In genomic region chrX:113124693-113125092, GRCh38 we compare ENCODE assay signal across 30 cellular contexts.
"Had no signal": no experiment of that assay in that cellular context is flagged by ENCODE, and none has a peak within 500 bp of the region (broad histone marks: within the 10 kb centered on the region; RNA-seq: fewer than 3 reads in every experiment).

No MANE protein-coding gene starts in this region.

- H3K9me3 Mint-ChIP-seq: activated CD4-positive, alpha-beta T cell treated with anti-CD3 and anti-CD28 coated beads, Interleukin-2, amount 10 ng/mL, durations not matched to agents 24 days and 14 days; activated CD8-positive, alpha-beta T cell treated with anti-CD3 and anti-CD28 coated beads for 36 hours; activated naive CD4-positive, alpha-beta T cell treated with anti-CD3 and anti-CD28 coated beads, Interleukin-2, amount 50 U/mL, for 24 hours; activated naive CD8-positive, alpha-beta T cell treated with anti-CD3 and anti-CD28 coated beads, Interleukin-2, amount 10 ng/mL, durations not matched to agents 7 days and 5 days; activated T-cell treated with anti-CD3 and anti-CD28 coated beads, Interleukin-2, amount 50 U/mL, for 72 hours; activated T-helper 17 cell treated with anti-CD3 and anti-CD28 coated beads, Interleukin-2, amount 50 U/mL, for 72 hours had no signal

- H3K27me3 ChIP-seq: ascending aorta, breast epithelium had no signal

- H3K27me3 Mint-ChIP-seq: activated CD4-positive, alpha-beta T cell treated with anti-CD3 and anti-CD28 coated beads, Interleukin-2, amount 10 ng/mL, durations not matched to agents 24 days and 14 days; activated CD8-positive, alpha-beta T cell treated with anti-CD3 and anti-CD28 coated beads for 36 hours; activated naive CD4-positive, alpha-beta T cell treated with anti-CD3 and anti-CD28 coated beads, Interleukin-2, amount 50 U/mL, for 24 hours; activated naive CD8-positive, alpha-beta T cell treated with anti-CD3 and anti-CD28 coated beads, Interleukin-2, amount 10 ng/mL, durations not matched to agents 7 days and 5 days; activated T-helper 17 cell treated with anti-CD3 and anti-CD28 coated beads, Interleukin-2, amount 50 U/mL, for 72 hours had no signal

- H3K27ac Mint-ChIP-seq: activated CD4-positive, alpha-beta T cell treated with anti-CD3 and anti-CD28 coated beads, Interleukin-2, amount 10 ng/mL, durations not matched to agents 24 days and 14 days; activated CD8-positive, alpha-beta T cell treated with anti-CD3 and anti-CD28 coated beads for 36 hours; activated naive CD4-positive, alpha-beta T cell treated with anti-CD3 and anti-CD28 coated beads, Interleukin-2, amount 50 U/mL, for 24 hours; activated naive CD8-positive, alpha-beta T cell treated with anti-CD3 and anti-CD28 coated beads, Interleukin-2, amount 10 ng/mL, durations not matched to agents 7 days and 5 days; activated T-cell treated with anti-CD3 and anti-CD28 coated beads, Interleukin-2, amount 50 U/mL, for 72 hours; activated T-helper 17 cell treated with anti-CD3 and anti-CD28 coated beads, Interleukin-2, amount 50 U/mL, for 72 hours had no signal

- H3K27ac ChIP-seq: ascending aorta, breast epithelium, WERI-Rb-1 had no signal

- ATAC-seq: activated CD8-positive, alpha-beta T cell treated with anti-CD3 and anti-CD28 coated beads for 36 hours; activated T-cell treated with anti-CD3 and anti-CD28 coated beads, Interleukin-2, amount 50 U/mL, for 72 hours; activated T-helper 17 cell treated with anti-CD3 and anti-CD28 coated beads, Interleukin-2, amount 50 U/mL, for 72 hours had no signal

- H3K4me3 ChIP-seq: ascending aorta, breast epithelium had no signal

- DNase-seq: activated CD4-positive, alpha-beta T cell treated with anti-CD3 and anti-CD28 coated beads, Interleukin-2, amount 10 ng/mL, durations not matched to agents 24 days and 14 days; activated CD4-positive, alpha-beta T cell treated with anti-CD3 and anti-CD28 coated beads, Interleukin-2, amount 50 U/mL, for 4 hours; activated CD8-positive, alpha-beta T cell treated with anti-CD3 and anti-CD28 coated beads for 36 hours; activated effector memory CD4-positive, alpha-beta T cell treated with anti-CD3 and anti-CD28 coated beads, Interleukin-2, amount 50 U/mL, for 16 hours; activated naive CD4-positive, alpha-beta T cell treated with Interleukin-2 at 50 U/mL for 16 hours; activated naive CD8-positive, alpha-beta T cell treated with anti-CD3 and anti-CD28 coated beads, Interleukin-2, amount 10 ng/mL, durations not matched to agents 7 days and 5 days; activated T-cell treated with anti-CD3 and anti-CD28 coated beads, Interleukin-2, amount 50 U/mL, for 1 hour; activated T-cell treated with anti-CD3 and anti-CD28 coated beads, Interleukin-2, amount 50 U/mL, for 72 hours; amygdala; MM.1S; MV-4-11; NCI-H1092; NCI-H1417; NCI-H146; NCI-H187; NCI-H2029 treated with DMSO at 0.1 percent for 48 hours; NCI-H2107; NCI-H2171; NCI-H510A; NCI-H748 treated with DMSO at 0.1 percent for 48 hours; Right ventricle myocardium superior; SW 1271; T-helper 1 cell; T-helper 2 cell; T-helper 9 cell; WERI-Rb-1 had no signal

- H3K36me3 ChIP-seq: ascending aorta, breast epithelium, WERI-Rb-1 had no signal

- H3K4me1 Mint-ChIP-seq: activated CD4-positive, alpha-beta T cell treated with anti-CD3 and anti-CD28 coated beads, Interleukin-2, amount 10 ng/mL, durations not matched to agents 24 days and 14 days; activated naive CD4-positive, alpha-beta T cell treated with anti-CD3 and anti-CD28 coated beads, Interleukin-2, amount 50 U/mL, for 24 hours; activated naive CD8-positive, alpha-beta T cell treated with anti-CD3 and anti-CD28 coated beads, Interleukin-2, amount 10 ng/mL, durations not matched to agents 7 days and 5 days; activated T-helper 17 cell treated with anti-CD3 and anti-CD28 coated beads, Interleukin-2, amount 50 U/mL, for 72 hours had no signal

- H3K9me3 ChIP-seq: ascending aorta had no signal

- H3K4me1 ChIP-seq: ascending aorta, breast epithelium had no signal

- H3K36me3 Mint-ChIP-seq: activated naive CD4-positive, alpha-beta T cell treated with anti-CD3 and anti-CD28 coated beads, Interleukin-2, amount 50 U/mL, for 24 hours; activated naive CD8-positive, alpha-beta T cell treated with anti-CD3 and anti-CD28 coated beads, Interleukin-2, amount 10 ng/mL, durations not matched to agents 7 days and 5 days had no signal

- H3K4me3 Mint-ChIP-seq: activated CD4-positive, alpha-beta T cell treated with anti-CD3 and anti-CD28 coated beads, Interleukin-2, amount 10 ng/mL, durations not matched to agents 24 days and 14 days; activated CD8-positive, alpha-beta T cell treated with anti-CD3 and anti-CD28 coated beads for 36 hours; activated naive CD4-positive, alpha-beta T cell treated with anti-CD3 and anti-CD28 coated beads, Interleukin-2, amount 50 U/mL, for 24 hours; activated naive CD8-positive, alpha-beta T cell treated with anti-CD3 and anti-CD28 coated beads, Interleukin-2, amount 10 ng/mL, durations not matched to agents 7 days and 5 days; activated T-cell treated with anti-CD3 and anti-CD28 coated beads, Interleukin-2, amount 50 U/mL, for 72 hours; activated T-helper 17 cell treated with anti-CD3 and anti-CD28 coated beads, Interleukin-2, amount 50 U/mL, for 72 hours had no signal
